In genomic region chr16:67893791-67894399, GRCh38 we compare ENCODE assay signal across 8 cellular contexts. TPM values are rescaled to one million over a fixed set of nuclear protein-coding genes. Genes with fewer than 3 reads are reported as not detected.
A peak's percentile ranks its signal among the peaks of the same experiment; 100 is the strongest.
DNase-seq lines count a peak whose midpoint lies in the region; ATAC-seq and TF ChIP-seq lines count a peak whose summit lies in the region.

No MANE protein-coding gene starts in this region.

- H3K79me1 ChIP-seq in mesendoderm (ENCODE audit: low read length), result peaks cover 21% of the 10 kb centered on the region

- peak overlapping the region; percentile 93 for H3K4ac ChIP-seq in mesendoderm (ENCODE audit: low read depth, low read length)

- H2BK15ac ChIP-seq in mesendoderm (replicated peaks; ENCODE audit: low read depth), result no peak overlapping the region

- H4K8ac ChIP-seq in mesendoderm (ENCODE audit: low read depth, low read length), result no peak overlapping the region

- H3K27me3 ChIP-seq in body of pancreas, result no peaks in the 10 kb centered on the region
- H3K27me3 ChIP-seq in mesendoderm (ENCODE audit: insufficient read depth, low read length, poor library complexity), result no peaks in the 10 kb centered on the region

- H3K18ac ChIP-seq in mesendoderm (ENCODE audit: low read length), result peak overlapping the region; percentile 62

- ATAC-seq in HG02571 (IDR thresholded peaks at IDR 0.05; ENCODE audit: unreplicated experiment) (peak; percentile 3), body of pancreas (no peak)

- peak overlapping the region; percentile 99 for H3K56ac ChIP-seq in mesendoderm (ENCODE audit: low read length)

- peaks cover 24% of the 10 kb centered on the region for H3K79me2 ChIP-seq in mesendoderm (ENCODE audit: control insufficient read depth, insufficient read depth, low read length)

- H3K9me3 ChIP-seq in body of pancreas, result no peaks in the 10 kb centered on the region

- no peak overlapping the region for H2BK5ac ChIP-seq in mesendoderm (ENCODE audit: low read length)

- peak overlapping the region; percentile 90 for H3K4me2 ChIP-seq in mesendoderm (ENCODE audit: low read length)

- H2AK5ac ChIP-seq in mesendoderm (ENCODE audit: low read length), result peak overlapping the region; percentile 64

- no peaks in the 10 kb centered on the region for H3K36me3 ChIP-seq in body of pancreas (replicated peaks in 1 of 2; ENCODE audit: insufficient read depth in 1 of 2, low read depth in 2 of 2)
- H3K36me3 ChIP-seq in mesendoderm (ENCODE audit: control insufficient read depth, insufficient read depth, low read length), result no peaks in the 10 kb centered on the region

- H3K27ac ChIP-seq in body of pancreas (peak overlapping the region; percentile 90 to 99 (median 96)), mesendoderm (ENCODE audit: low read depth, low read length) (peak overlapping the region; percentile 2)

- intact Hi-C loops in body of pancreas (cut with DNase I), result no loop called here

- peak in 2 of 3 donors; percentile 6 to 12 for TF ChIP-seq POLR2A in body of pancreas (IDR thresholded peaks at IDR 0.05)

- DNase-seq in ACHN (peak; percentile 19), body of pancreas (no peak), mesendoderm (no peak), OCI-M2 (lab: John Stamatoyannopoulos, UW; ENCODE audit: unreplicated experiment) (no peak), NCI-H446 treated with DMSO at 0.1 percent for 48 hours (lab: John Stamatoyannopoulos, UW) (no peak), NK-92 (lab: John Stamatoyannopoulos, UW; ENCODE audit: unreplicated experiment) (no peak), HCEC 1CT (no peak)

- H3K4me1 ChIP-seq in body of pancreas (peaks cover 26% of the 10 kb centered on the region), mesendoderm (ENCODE audit: control insufficient read depth, low read depth, low read length) (peaks cover 3% of the 10 kb centered on the region)

- peak overlapping the region; percentile 99 for H3K9ac ChIP-seq in mesendoderm (ENCODE audit: low read length)

- 12 to 13% methylated on average over 9 to 11 of the region's 11 CpGs for WGBS in body of pancreas, 2 donors
- no CpG with 5 or more reads among the region's 11 CpGs for WGBS in mesendoderm (ENCODE audit: extremely low coverage, insufficient coverage, low lambda C conversion rate)

- in situ Hi-C loops in ACHN (cut with HindIII; ENCODE audit: low pct_ligation_motif_present, low pct_unique_long_range_greater_than_20kb, low sequenced_read_pairs), result no loop called here

- no peak overlapping the region for H2BK120ac ChIP-seq in mesendoderm (ENCODE audit: low read depth, low read length)

- no peak overlapping the region for H4K5ac ChIP-seq in mesendoderm (ENCODE audit: low read length)

- H3K4me3 ChIP-seq in body of pancreas (peak overlapping the region; percentile 65 to 67), mesendoderm (ENCODE audit: low read length) (peak overlapping the region; percentile 97)

- no peak for TF ChIP-seq CTCF in body of pancreas (IDR thresholded peaks at IDR 0.05)

- H3K23ac ChIP-seq in mesendoderm (ENCODE audit: low read length), result no peak overlapping the region

RNA-seq across cellular contexts. Expression of gene PSKH1, which starts 0.8 kb away (rescaled TPM):
- 10 to 100 TPM; 15.0 to 16.8 TPM for total RNA-seq in body of pancreas
- 22.4 TPM for polyA plus RNA-seq in mesendoderm (2013, experiment 1 of 2)
- polyA plus RNA-seq in mesendoderm (2013, experiment 2 of 2), result 20.5 TPM

RNA-seq across cellular contexts. Expression of gene NRN1L, which starts 9.2 kb away (rescaled TPM):
- not detected for total RNA-seq in body of pancreas
- polyA plus RNA-seq in mesendoderm (2013, experiment 1 of 2), result 10.2 TPM
- 10.3 TPM for polyA plus RNA-seq in mesendoderm (2013, experiment 2 of 2)

RNA-seq across cellular contexts. Expression of gene EDC4, which starts 21.0 kb away (rescaled TPM):
- total RNA-seq in body of pancreas, result 10 to 100 TPM; 26.7 to 55.7 TPM
- 39.1 TPM for polyA plus RNA-seq in mesendoderm (2013, experiment 1 of 2)
- 39.3 TPM for polyA plus RNA-seq in mesendoderm (2013, experiment 2 of 2)

RNA-seq across cellular contexts. Expression of gene CTRL, which starts 37.8 kb away (rescaled TPM):
- total RNA-seq in body of pancreas, result 1,000 to 10,000 TPM in 1 of 2 donors, 100 to 1,000 TPM in 1; 286 to 1,726 TPM
- 1.9 TPM for polyA plus RNA-seq in mesendoderm (2013, experiment 1 of 2)
- 1.7 TPM for polyA plus RNA-seq in mesendoderm (2013, experiment 2 of 2)

RNA-seq across cellular contexts. Expression of gene PSMB10, which starts 42.8 kb away (rescaled TPM):
- total RNA-seq in body of pancreas, result 10 to 100 TPM; 16.2 to 26.7 TPM
- polyA plus RNA-seq in mesendoderm (2013, experiment 1 of 2), result 60.4 TPM
- polyA plus RNA-seq in mesendoderm (2013, experiment 2 of 2), result 58.4 TPM
